ENCODE assay signal across 18 cellular contexts in the genomic region with DNA sequence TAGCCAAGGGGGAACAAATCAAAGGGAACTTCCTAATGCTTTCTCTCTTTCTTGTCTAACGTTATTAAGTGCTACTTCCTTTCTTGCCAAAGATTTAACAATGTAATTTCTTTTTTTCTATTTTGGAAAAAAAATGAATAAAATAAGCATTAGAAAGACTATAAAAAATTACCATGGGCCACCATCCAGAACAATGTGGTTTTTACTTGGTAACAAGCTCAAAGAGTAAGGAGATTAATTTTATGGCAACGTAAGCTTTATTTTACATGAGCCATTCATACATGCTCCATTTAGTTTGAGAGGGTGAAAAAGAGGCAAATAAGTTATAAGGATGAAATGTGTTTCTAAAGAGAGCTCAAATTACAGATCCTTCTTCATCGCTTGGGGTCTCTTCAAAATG.
"Had no signal": no experiment of that assay in that cellular context is flagged by ENCODE, and none has a peak within 500 bp of the region (broad histone marks: within the 10 kb centered on the region; RNA-seq: fewer than 3 reads in every experiment).

No MANE protein-coding gene starts in this region.

- DNase-seq: activated B cell treated with CpG ODN at 0.5 μM for 24 hours; activated CD4-positive, alpha-beta T cell treated with anti-CD3 and anti-CD28 coated beads for 4 hours; activated CD8-positive, alpha-beta memory T cell treated with anti-CD3 and anti-CD28 coated beads, Interleukin-2, amount 10 ng/mL, durations not matched to agents 7 days and 5 days; activated CD8-positive, alpha-beta T cell treated with anti-CD3 and anti-CD28 coated beads for 36 hours; cortex of kidney; endodermal cell; foreskin keratinocyte; naive thymus-derived CD8-positive, alpha-beta T cell; ovary; substantia nigra; tibial artery had no signal

- ATAC-seq: activated CD8-positive, alpha-beta memory T cell treated with anti-CD3 and anti-CD28 coated beads, Interleukin-2, amount 10 ng/mL, durations not matched to agents 7 days and 5 days; activated CD8-positive, alpha-beta T cell treated with anti-CD3 and anti-CD28 coated beads for 36 hours; activated naive CD4-positive, alpha-beta T cell treated with anti-CD3 and anti-CD28 coated beads, Interleukin-2, amount 50 U/mL, for 72 hours; activated T-helper 17 cell treated with anti-CD3 and anti-CD28 coated beads, Interleukin-2, amount 50 U/mL, for 72 hours; foreskin keratinocyte; naive thymus-derived CD8-positive, alpha-beta T cell had no signal

- H3K27ac ChIP-seq: cardiac muscle cell, foreskin keratinocyte, ovary, prostate gland, right atrium auricular region, tibial artery had no signal

- H3K4me3 ChIP-seq: ascending aorta, cardiac muscle cell, lung, ovary, prostate gland, right atrium auricular region, tibial artery had no signal

- H3K27me3 ChIP-seq: ascending aorta, cardiac muscle cell, foreskin keratinocyte, ovary, right atrium auricular region, tibial artery had no signal

- H3K9me3 ChIP-seq: ascending aorta, ovary, prostate gland, right atrium auricular region, tibial artery had no signal

- H3K4me1 ChIP-seq: ascending aorta, prostate gland had no signal

- H3K36me3 ChIP-seq: ascending aorta, cardiac muscle cell, ovary, prostate gland, right atrium auricular region, tibial artery had no signal
